In genomic region chr6:168950500-168951223, GRCh38 we compare ENCODE assay signal across 19 cellular contexts.
DNase-seq lines count a peak whose midpoint lies in the region; ATAC-seq, FAIRE-seq and TF ChIP-seq lines count a peak whose summit lies in the region.
"Had no signal": no experiment of that assay in that cellular context is flagged by ENCODE, and none has a peak within 500 bp of the region (broad histone marks: within the 10 kb centered on the region; RNA-seq: fewer than 3 reads in every experiment).

No MANE protein-coding gene starts in this region.

- H3K27ac Mint-ChIP-seq in astrocyte (ENCODE audit: unreplicated experiment), result no peak overlapping the region
- H3K27ac Mint-ChIP-seq in activated CD4-positive, alpha-beta T cell treated with anti-CD3 and anti-CD28 coated beads for 36 hours, result no peak overlapping the region
- no peak overlapping the region for H3K27ac Mint-ChIP-seq in WTC11

- ATAC-seq in left ventricle myocardium superior, result peak; percentile 73
- no peak for ATAC-seq in activated CD4-positive, alpha-beta T cell treated with anti-CD3 and anti-CD28 coated beads for 36 hours
- no peak for ATAC-seq in WTC11

- no peak for TF ChIP-seq EP300 in ovary (IDR thresholded peaks at IDR 0.05)

- H3K4me1 Mint-ChIP-seq in astrocyte (ENCODE audit: low read depth, unreplicated experiment), result no peaks in the 10 kb centered on the region
- H3K4me1 Mint-ChIP-seq in activated CD4-positive, alpha-beta T cell treated with anti-CD3 and anti-CD28 coated beads for 36 hours, result no peaks in the 10 kb centered on the region
- peaks cover 2% of the 10 kb centered on the region; the same call in 1 of the 2 replicates for H3K4me1 Mint-ChIP-seq in WTC11

- POLR2A ChIA-PET in activated CD4-positive, alpha-beta T cell treated with anti-CD3 and anti-CD28 coated beads for 36 hours (lab: Charles Lee), result no interaction called here
- POLR2A ChIA-PET in WTC11 (lab: Charles Lee), result no interaction called here

- intact Hi-C loops in left ventricle myocardium superior (cut with micrococcal nuclease), result no loop called here
- intact Hi-C loops in ovary (cut with DNase I), result no loop called here
- intact Hi-C loops in uterus (cut with DNase I; ENCODE audit: low total_unique reads), result no loop called here
- intact Hi-C loops in activated CD4-positive, alpha-beta T cell treated with anti-CD3 and anti-CD28 coated beads for 36 hours (cut with DNase I, micrococcal nuclease), result no loop called here
- intact Hi-C loops in tibial artery (cut with DNase I; ENCODE audit: low total_unique reads), result loop anchor here (10.0 kb wide), 1 partner anchor 374 kb away; no protein-coding TSS in a partner anchor

- H3K27me3 Mint-ChIP-seq in astrocyte (ENCODE audit: low read depth, unreplicated experiment) (peaks cover 16% of the 10 kb centered on the region), WTC11 (ENCODE audit: low read depth) (no peaks in the 10 kb centered on the region; the same call in 1 of the 2 replicates)
- H3K27me3 Mint-ChIP-seq in activated CD4-positive, alpha-beta T cell treated with anti-CD3 and anti-CD28 coated beads for 36 hours, result peaks cover 15% of the 10 kb centered on the region

- H3K36me3 ChIP-seq in astrocyte (ENCODE audit: insufficient read depth, low read length), result no peaks in the 10 kb centered on the region
- no peaks in the 10 kb centered on the region for H3K36me3 ChIP-seq in ovary
- H3K36me3 ChIP-seq in uterus, result no peaks in the 10 kb centered on the region
- no peaks in the 10 kb centered on the region for H3K36me3 ChIP-seq in tibial artery

- no peak for TF ChIP-seq POLR2A in ovary (IDR thresholded peaks at IDR 0.05)
- TF ChIP-seq POLR2A in uterus (IDR thresholded peaks at IDR 0.05), result no peak

- no peak overlapping the region for H3K9ac ChIP-seq in astrocyte (ENCODE audit: low read length)

- H3K27me3 ChIP-seq in astrocyte (ENCODE audit: insufficient read depth, low read length), result peaks cover 6% of the 10 kb centered on the region
- H3K27me3 ChIP-seq in ovary, result no peaks in the 10 kb centered on the region
- no peaks in the 10 kb centered on the region for H3K27me3 ChIP-seq in uterus
- H3K27me3 ChIP-seq in tibial artery, result no peaks in the 10 kb centered on the region

- FAIRE-seq in astrocyte (lab: Jason Lieb, UNC), result no peak
- FAIRE-seq: H54 had no signal

- 27 to 49% (median 30%) methylated on average over 18 to 19 of the region's 19 CpGs for WGBS in ovary, 3 donors

- H3K27ac ChIP-seq in astrocyte (ENCODE audit: low read depth, low read length), result no peak overlapping the region
- H3K27ac ChIP-seq in ovary, result peak overlapping the region in 1 of 2 donors; percentile 68
- H3K27ac ChIP-seq in uterus, result peak overlapping the region; percentile 78 to 87
- H3K27ac ChIP-seq in tibial artery, result peak overlapping the region in 1 of 2 donors; percentile 10
- H3K27ac ChIP-seq: C4-2B had no signal

- H3K9me3 Mint-ChIP-seq in astrocyte (ENCODE audit: unreplicated experiment), result peaks cover 3% of the 10 kb centered on the region
- no peaks in the 10 kb centered on the region for H3K9me3 Mint-ChIP-seq in activated CD4-positive, alpha-beta T cell treated with anti-CD3 and anti-CD28 coated beads for 36 hours (ENCODE audit: low read depth)
- peaks cover 19% of the 10 kb centered on the region for H3K9me3 Mint-ChIP-seq in WTC11

- H3K9me3 ChIP-seq in astrocyte (ENCODE audit: insufficient read depth, low read depth, low read length) (peaks cover 4% of the 10 kb centered on the region), ovary (no peaks in the 10 kb centered on the region), uterus (no peaks in the 10 kb centered on the region), tibial artery (no peaks in the 10 kb centered on the region)

- DNase-seq in astrocyte (ENCODE audit: low read depth) (no peak), left ventricle myocardium superior (peak; percentile 36), ovary (peak in 3 of 5 donors; percentile 41 to 51 (median 44)), uterus (peak in 1 of 2 donors; percentile 45), WTC11 (ENCODE audit: low spot score) (no peak), tibial artery (no peak)
- no peak for DNase-seq in activated CD4-positive, alpha-beta T cell treated with anti-CD3 and anti-CD28 coated beads for 36 hours
- DNase-seq: activated CD4-positive, alpha-beta T cell treated with anti-CD3 and anti-CD28 coated beads for 4 hours; activated naive CD4-positive, alpha-beta T cell; DMS 273 treated with DMSO at 0.1 percent for 48 hours; erythroblast; GF-D8; hypothalamus; MM.1S; NCI-H187 treated with DMSO at 0.1 percent for 48 hours; NCI-H510A; T1000 had no signal

- no peak for TF ChIP-seq CTCF in astrocyte (IDR thresholded peaks at IDR 0.05; ENCODE audit: insufficient read depth, low read depth, low read length)
- TF ChIP-seq CTCF in ovary (IDR thresholded peaks at IDR 0.05), result no peak
- TF ChIP-seq CTCF in uterus (IDR thresholded peaks at IDR 0.05), result no peak
- no peak for TF ChIP-seq CTCF in WTC11 (IDR thresholded peaks at IDR 0.05)
- no peak for TF ChIP-seq CTCF in tibial artery (IDR thresholded peaks at IDR 0.05)

- H2AFZ ChIP-seq in astrocyte (ENCODE audit: low read depth, low read length), result peak overlapping the region; percentile 11

- H3K36me3 Mint-ChIP-seq in astrocyte (ENCODE audit: low read depth, unreplicated experiment) (no peaks in the 10 kb centered on the region), WTC11 (peaks cover 11% of the 10 kb centered on the region)
- H3K36me3 Mint-ChIP-seq in activated CD4-positive, alpha-beta T cell treated with anti-CD3 and anti-CD28 coated beads for 36 hours (ENCODE audit: low read depth), result no peaks in the 10 kb centered on the region

- CTCF ChIA-PET in activated CD4-positive, alpha-beta T cell treated with anti-CD3 and anti-CD28 coated beads for 36 hours (lab: Charles Lee), result no interaction called here
- CTCF ChIA-PET in WTC11 (lab: Charles Lee), result interaction anchor here (1.1 to 1.8 kb wide), 2 partner anchors 32 to 58 kb away, joined by 3 to 4 read pairs; no protein-coding TSS in a partner anchor

- H3K4me2 ChIP-seq in astrocyte (ENCODE audit: low read length), result no peak overlapping the region

- H4K20me1 ChIP-seq in astrocyte (ENCODE audit: insufficient read depth, low read length), result no peaks in the 10 kb centered on the region

- no peak overlapping the region for H3K4me3 ChIP-seq in astrocyte (ENCODE audit: insufficient read depth, low read depth, low read length)
- H3K4me3 ChIP-seq in ovary, result no peak overlapping the region
- peak overlapping the region in 1 of 2 donors; percentile 16 for H3K4me3 ChIP-seq in uterus
- no peak overlapping the region for H3K4me3 ChIP-seq in tibial artery

- H3K79me2 ChIP-seq in astrocyte (ENCODE audit: insufficient read depth, low read length), result no peaks in the 10 kb centered on the region

- H3K4me1 ChIP-seq in astrocyte (ENCODE audit: insufficient read depth, low read length) (no peaks in the 10 kb centered on the region), ovary (ENCODE audit: insufficient read depth) (peaks cover 12% of the 10 kb centered on the region), uterus (peaks cover 4 to 23% of the 10 kb centered on the region in 2 donors), tibial artery (peaks cover 0 to 14% (median 12%) of the 10 kb centered on the region in 4 donors)

- H3K4me3 Mint-ChIP-seq in astrocyte (ENCODE audit: unreplicated experiment) (no peak overlapping the region), WTC11 (no peak overlapping the region)
- H3K4me3 Mint-ChIP-seq in activated CD4-positive, alpha-beta T cell treated with anti-CD3 and anti-CD28 coated beads for 36 hours, result no peak overlapping the region

TF ChIP-seq in WTC11, 78 proteins besides CTCF, POLR2A, EP300 and RAD21 (continues in another document):
- TF ChIP-seq JUN (CRISPR knock-in tag; IDR thresholded peaks at IDR 0.05) (no peak), ATF2 (CRISPR knock-in tag; IDR thresholded peaks at IDR 0.05; ENCODE audit: borderline replicate concordance, low read depth) (no peak), ZNF425 (CRISPR knock-in tag; conservative IDR thresholded peaks at IDR 0.05) (no peak), HMGA2 (CRISPR knock-in tag; IDR thresholded peaks at IDR 0.05) (no peak), ZBTB43 (CRISPR knock-in tag; IDR thresholded peaks at IDR 0.05) (no peak)

Comparison
In these comparisons a context has a peak if more than half of its experiments do, and no peak if none do; other contexts are left out.
1. DNase-seq: peak in left ventricle myocardium superior (single experiment) and ovary (3 of 5); none in astrocyte (single experiment), activated CD4-positive, alpha-beta T cell treated with anti-CD3 and anti-CD28 coated beads for 36 hours (single experiment), WTC11 (single experiment) and tibial artery (0 of 2).